ENCODE assay signal across 11 cellular contexts in genomic region chr7:50359995-50360925, GRCh38. TPM values are rescaled to one million over a fixed set of nuclear protein-coding genes. Genes with fewer than 3 reads are reported as not detected.
DNase-seq lines count a peak whose midpoint lies in the region; ATAC-seq, FAIRE-seq and TF ChIP-seq lines count a peak whose summit lies in the region.
"Had no signal": no experiment of that assay in that cellular context is flagged by ENCODE, and none has a peak within 500 bp of the region (broad histone marks: within the 10 kb centered on the region; RNA-seq: fewer than 3 reads in every experiment).

No MANE protein-coding gene starts in this region.

- no peak overlapping the region for H3K4me2 ChIP-seq in GM23248 (ENCODE audit: unreplicated experiment)

- H3F3A ChIP-seq in GM23248 (ENCODE audit: insufficient read depth), result no peaks in the 10 kb centered on the region

- H3K79me2 ChIP-seq in GM23248 (ENCODE audit: insufficient read depth), result no peaks in the 10 kb centered on the region

- H3K4me1 ChIP-seq in GM23248 (ENCODE audit: insufficient read depth) (no peaks in the 10 kb centered on the region), kidney (ENCODE audit: control insufficient read depth in 1 of 2, insufficient read depth in 1 of 2, low read depth in 1 of 2, low read length in 2 of 2) (no peaks in the 10 kb centered on the region), gastrocnemius medialis (no peaks in the 10 kb centered on the region)

- H3K9me3 ChIP-seq in GM23248 (ENCODE audit: low read depth) (no peaks in the 10 kb centered on the region), kidney (ENCODE audit: control insufficient read depth in 1 of 2, low read length in 2 of 2) (no peaks in the 10 kb centered on the region), gastrocnemius medialis (no peaks in the 10 kb centered on the region)

- H3K27ac ChIP-seq in GM23248, result no peak overlapping the region
- H3K27ac ChIP-seq in kidney (ENCODE audit: low read depth in 2 of 2, low read length in 2 of 2), result no peak overlapping the region
- no peak overlapping the region for H3K27ac ChIP-seq in gastrocnemius medialis

- TF ChIP-seq POLR2A in gastrocnemius medialis (IDR thresholded peaks at IDR 0.05), result no peak

- peaks cover 81% of the 10 kb centered on the region for H3K36me3 Mint-ChIP-seq in activated CD4-positive, alpha-beta memory T cell treated with anti-CD3 and anti-CD28 coated beads for 36 hours
- H3K36me3 Mint-ChIP-seq in effector memory CD8-positive, alpha-beta T cell (ENCODE audit: insufficient read depth), result peaks cover 85% of the 10 kb centered on the region
- H3K36me3 Mint-ChIP-seq: brain had no signal

- peak; percentile 79 for ATAC-seq in effector memory CD8-positive, alpha-beta T cell (replicated peaks)
- ATAC-seq in gastrocnemius medialis, result no peak
- ATAC-seq: HCT116 had no signal

- peak overlapping the region; percentile 97 for H3K27ac Mint-ChIP-seq in activated CD4-positive, alpha-beta memory T cell treated with anti-CD3 and anti-CD28 coated beads for 36 hours
- H3K27ac Mint-ChIP-seq in effector memory CD8-positive, alpha-beta T cell, result peak overlapping the region; percentile 99 to 100

- H3K4me1 Mint-ChIP-seq in activated CD4-positive, alpha-beta memory T cell treated with anti-CD3 and anti-CD28 coated beads for 36 hours (ENCODE audit: low read depth), result peaks cover 98% of the 10 kb centered on the region
- H3K4me1 Mint-ChIP-seq in effector memory CD8-positive, alpha-beta T cell (ENCODE audit: low read depth in 2 of 2), result peaks cover 82 to 84% of the 10 kb centered on the region in 2 donors
- H3K4me1 Mint-ChIP-seq: brain had no signal

- no peaks in the 10 kb centered on the region for H4K20me1 ChIP-seq in GM23248 (ENCODE audit: insufficient read depth)

- H3K9me2 ChIP-seq in GM23248 (ENCODE audit: insufficient read depth), result no peaks in the 10 kb centered on the region

- H3K9me3 Mint-ChIP-seq in activated CD4-positive, alpha-beta memory T cell treated with anti-CD3 and anti-CD28 coated beads for 36 hours, result no peaks in the 10 kb centered on the region
- peaks cover 3 to 9% of the 10 kb centered on the region in 2 donors for H3K9me3 Mint-ChIP-seq in effector memory CD8-positive, alpha-beta T cell
- H3K9me3 Mint-ChIP-seq: brain had no signal

- H3K4me3 ChIP-seq in GM23248, result no peak overlapping the region
- no peak overlapping the region for H3K4me3 ChIP-seq in kidney (ENCODE audit: low read length in 2 of 2)
- no peak overlapping the region for H3K4me3 ChIP-seq in gastrocnemius medialis

- H2AFZ ChIP-seq in GM23248, result no peak overlapping the region

- no peaks in the 10 kb centered on the region for H3K27me3 Mint-ChIP-seq in activated CD4-positive, alpha-beta memory T cell treated with anti-CD3 and anti-CD28 coated beads for 36 hours
- H3K27me3 Mint-ChIP-seq in effector memory CD8-positive, alpha-beta T cell, result no peaks in the 10 kb centered on the region

- DNase-seq in GM23248, result peak; percentile 7
- peak; percentile 90 for DNase-seq in activated CD4-positive, alpha-beta memory T cell treated with anti-CD3 and anti-CD28 coated beads for 36 hours
- DNase-seq in effector memory CD8-positive, alpha-beta T cell, result peak; percentile 71
- peak; percentile 80 for DNase-seq in stimulated activated CD4-positive, alpha-beta T cell treated with anti-CD3 and anti-CD28 coated beads, Interleukin-4, amount 100 ng/mL, for 1 hour
- DNase-seq in DMS 273 (lab: John Stamatoyannopoulos, UW; ENCODE audit: unreplicated experiment), result no peak
- DNase-seq in kidney, result no peak
- no peak for DNase-seq in SK-N-DZ (ENCODE audit: low spot score)
- no peak for DNase-seq in gastrocnemius medialis
- DNase-seq: NCI-H1436 had no signal

- H3K36me3 ChIP-seq in GM23248 (ENCODE audit: low read depth), result no peaks in the 10 kb centered on the region
- no peaks in the 10 kb centered on the region for H3K36me3 ChIP-seq in kidney (ENCODE audit: control insufficient read depth in 1 of 2, insufficient read depth in 2 of 2, low read length in 2 of 2)
- no peaks in the 10 kb centered on the region for H3K36me3 ChIP-seq in gastrocnemius medialis

- peaks cover 28% of the 10 kb centered on the region for H3K27me3 ChIP-seq in GM23248 (replicated peaks; ENCODE audit: insufficient read depth)
- H3K27me3 ChIP-seq in gastrocnemius medialis, result no peaks in the 10 kb centered on the region

- CTCF ChIA-PET in activated CD4-positive, alpha-beta memory T cell treated with anti-CD3 and anti-CD28 coated beads for 36 hours (lab: Charles Lee), result interaction anchor here (0.5 to 14.5 kb wide), 8 partner anchors 8 to 268 kb away, joined by 3 to 167 read pairs (median 6); no protein-coding TSS in a partner anchor

- POLR2A ChIA-PET in activated CD4-positive, alpha-beta memory T cell treated with anti-CD3 and anti-CD28 coated beads for 36 hours (lab: Charles Lee), result interaction anchor here (0.6 to 25.0 kb wide), 9 partner anchors 8 to 155 kb away, joined by 3 to 487 read pairs (median 8); no protein-coding TSS in a partner anchor

- H3K4me3 Mint-ChIP-seq in activated CD4-positive, alpha-beta memory T cell treated with anti-CD3 and anti-CD28 coated beads for 36 hours, result peak overlapping the region; percentile 61
- H3K4me3 Mint-ChIP-seq in effector memory CD8-positive, alpha-beta T cell, result peak overlapping the region; percentile 83 to 86
- H3K4me3 Mint-ChIP-seq: brain had no signal

- no peak overlapping the region for H3K9ac ChIP-seq in GM23248
- H3K9ac ChIP-seq in kidney (ENCODE audit: low read length in 2 of 2), result no peak overlapping the region

- TF ChIP-seq CTCF in kidney (IDR thresholded peaks at IDR 0.05; ENCODE audit: borderline replicate concordance, extremely low read depth, insufficient read depth), result no peak
- TF ChIP-seq CTCF in gastrocnemius medialis (IDR thresholded peaks at IDR 0.05 in 4 of 5, conservative IDR thresholded peaks at IDR 0.05 in 1 of 5), result no peak

- intact Hi-C loops in activated CD4-positive, alpha-beta memory T cell treated with anti-CD3 and anti-CD28 coated beads for 36 hours (cut with micrococcal nuclease), result loop anchor here (1.0 to 10.0 kb wide), 2 partner anchors 8 to 765 kb away; no protein-coding TSS in a partner anchor
- intact Hi-C loops in kidney (cut with DNase I) (no loop called here), gastrocnemius medialis (cut with DNase I; ENCODE audit: low total_unique reads) (no loop called here)

- no peak for FAIRE-seq in kidney (lab: Jason Lieb, UNC)

- 22 to 23% methylated on average over 20 of the region's 20 CpGs for WGBS in GM23248 (ENCODE audit: low coverage in 1 of 2, low lambda C conversion rate in 2 of 2, missing lambda C conversion rate in 2 of 2), 2 experiments

- in situ Hi-C loops in GM23248 (cut with MboI) (no loop called here), gastrocnemius medialis (cut with MboI; ENCODE audit: low sequenced_read_pairs in 4 of 4) (no loop called here)

RNA-seq across cellular contexts. Expression of gene IKZF1, which starts 55.7 kb away (rescaled TPM):
- not detected in 2 replicates for total RNA-seq in GM23248 (2014; rRNA removed; shearing (Covaris generic))
- polyA plus RNA-seq in GM23248 (2016; fragmentation: Nextera tagmentation; extraction: Ambion mirVana) (0.06 TPM in 1 of 2 replicates, not detected in the other), kidney (ENCODE audit: insufficient read depth, low read depth, low replicate concordance) (0.52 TPM)
- total RNA-seq in activated CD4-positive, alpha-beta memory T cell treated with anti-CD3 and anti-CD28 coated beads for 36 hours, result 100 to 1,000 TPM; 207 to 216 TPM
- total RNA-seq in kidney (36.8 TPM), gastrocnemius medialis (1 to 10 TPM in 3 of 4 donors, under 1 TPM in 1; 0.22 to 3.6 (median 1.9) TPM)
- polyA plus RNA-seq in SK-N-DZ (2014; cell fraction: cytosol; rRNA removed), result not detected in 2 replicates
- not detected in 2 replicates for polyA plus RNA-seq in SK-N-DZ (2014; cell fraction: nucleus; rRNA removed)

Comparison
In these comparisons a context has a peak if more than half of its experiments do, and no peak if none do; other contexts are left out.
1. DNase-seq: peak in GM23248 (single experiment), activated CD4-positive, alpha-beta memory T cell treated with anti-CD3 and anti-CD28 coated beads for 36 hours (single experiment), effector memory CD8-positive, alpha-beta T cell (3 of 3) and stimulated activated CD4-positive, alpha-beta T cell treated with anti-CD3 and anti-CD28 coated beads, Interleukin-4, amount 100 ng/mL, for 1 hour (single experiment); none in DMS 273 (single experiment), kidney (single experiment), SK-N-DZ (single experiment) and gastrocnemius medialis (0 of 2).